In the genomic region with DNA sequence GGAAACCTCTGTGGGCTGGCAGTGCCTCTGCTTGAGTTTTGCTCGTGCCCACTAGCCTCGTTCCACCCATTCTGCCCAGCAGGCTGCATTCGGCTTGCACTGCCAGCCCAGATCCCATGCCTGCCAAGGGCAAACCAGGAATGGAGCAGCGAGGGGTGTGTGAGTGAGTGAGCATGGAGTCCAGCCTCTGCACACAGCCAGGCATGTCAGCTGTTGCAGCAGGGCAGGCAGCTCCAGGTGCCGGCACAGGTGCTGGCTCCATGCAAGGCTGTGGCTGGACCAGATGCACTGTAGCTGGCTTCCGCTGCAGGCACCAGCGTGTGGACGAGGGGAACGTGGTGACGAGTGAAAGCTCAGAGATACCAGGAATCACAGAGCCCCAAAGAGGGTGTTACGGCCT, we compare ENCODE assay signal across 12 cellular contexts.
"Had no signal": no experiment of that assay in that cellular context is flagged by ENCODE, and none has a peak within 500 bp of the region (broad histone marks: within the 10 kb centered on the region; RNA-seq: fewer than 3 reads in every experiment).

No MANE protein-coding gene starts in this region.

- H3K27ac Mint-ChIP-seq: activated T-cell treated with anti-CD3 and anti-CD28 coated beads, Interleukin-2, amount 50 U/mL, for 24 hours had no signal

- DNase-seq: activated CD4-positive, CD25-positive, alpha-beta regulatory T cell; activated effector memory CD4-positive, alpha-beta T cell treated with anti-CD3 and anti-CD28 coated beads, Interleukin-2, amount 50 U/mL, for 16 hours; activated T-cell treated with anti-CD3 and anti-CD28 coated beads, Interleukin-2, amount 50 U/mL, for 24 hours; dermis blood vessel endothelial cell; left cardiac atrium; mucosa of descending colon; stimulated activated CD4-positive, alpha-beta T cell treated with anti-CD3 and anti-CD28 coated beads, Interleukin-12 subunit alpha, Interleukin-12 subunit beta, amount 100 ng/mL, for 4 hours; stimulated activated CD4-positive, alpha-beta T cell treated with anti-CD3 and anti-CD28 coated beads, Interleukin-2, amount 100 ng/mL, for 48 hours; stimulated activated naive CD8-positive, alpha-beta T cell treated with anti-CD3 and anti-CD28 coated beads, Interleukin-15, Interleukin-2, amounts not matched to agents 100 U/mL and 50 U/mL, for 24 hours had no signal

- H3K4me3 ChIP-seq: lung, mucosa of descending colon, thoracic aorta had no signal

- H3K27ac ChIP-seq: thoracic aorta had no signal

- H3K9me3 Mint-ChIP-seq: activated T-cell treated with anti-CD3 and anti-CD28 coated beads, Interleukin-2, amount 50 U/mL, for 24 hours had no signal

- H3K36me3 ChIP-seq: thoracic aorta had no signal

- H3K9me3 ChIP-seq: mucosa of descending colon, thoracic aorta had no signal

- H3K4me3 Mint-ChIP-seq: activated T-cell treated with anti-CD3 and anti-CD28 coated beads, Interleukin-2, amount 50 U/mL, for 24 hours had no signal

- H3K27me3 Mint-ChIP-seq: activated T-cell treated with anti-CD3 and anti-CD28 coated beads, Interleukin-2, amount 50 U/mL, for 24 hours had no signal

- ATAC-seq: left cardiac atrium; mucosa of descending colon; sciatic nerve; stimulated activated naive CD8-positive, alpha-beta T cell treated with anti-CD3 and anti-CD28 coated beads, Interleukin-15, Interleukin-2, amounts not matched to agents 100 U/mL and 50 U/mL, for 24 hours had no signal
